In genomic region chr12:109385339-109386078, GRCh38 we compare ENCODE assay signal across 9 cellular contexts. TPM values are rescaled to one million over a fixed set of nuclear protein-coding genes. Genes with fewer than 3 reads are reported as not detected.
DNase-seq lines count a peak whose midpoint lies in the region; ATAC-seq and TF ChIP-seq lines count a peak whose summit lies in the region.
"Had no signal": no experiment of that assay in that cellular context is flagged by ENCODE, and none has a peak within 500 bp of the region (broad histone marks: within the 10 kb centered on the region; RNA-seq: fewer than 3 reads in every experiment).

No MANE protein-coding gene starts in this region.

- no peak overlapping the region for H3K4me3 Mint-ChIP-seq in nephron progenitor cell
- H3K4me3 Mint-ChIP-seq: activated B cell treated with CpG ODN at 0.5 μM for 24 hours had no signal

- H2AFZ ChIP-seq in IMR-90 (replicated peaks; ENCODE audit: low read length, poor library complexity), result no peak overlapping the region
- no peak overlapping the region for H2AFZ ChIP-seq in PC-9

- ATAC-seq in IMR-90 (ENCODE audit: low read depth), result peak; percentile 78
- ATAC-seq in GM21367 (IDR thresholded peaks at IDR 0.05; ENCODE audit: unreplicated experiment), result no peak
- no peak for ATAC-seq in HG03378 (IDR thresholded peaks at IDR 0.05; ENCODE audit: unreplicated experiment)

- peaks cover 6% of the 10 kb centered on the region for H3K27me3 ChIP-seq in IMR-90 (ENCODE audit: control insufficient read depth, insufficient read depth, low read length)
- peaks cover 9% of the 10 kb centered on the region for H3K27me3 ChIP-seq in PC-9 (ENCODE audit: insufficient read depth, low read depth)

- H3K9me1 ChIP-seq in IMR-90 (ENCODE audit: insufficient read depth, low read length), result no peaks in the 10 kb centered on the region

- DNase-seq in DMS53 (lab: John Stamatoyannopoulos, UW) (peak; percentile 83), IMR-90 (peak; percentile 53), PC-9 (peak; percentile 6 to 52), epithelial cell of prostate (ENCODE audit: low read depth, low spot score) (peak; percentile 43), nephron progenitor cell (no peak)
- no peak for DNase-seq in activated CD4-positive, CD25-positive, alpha-beta regulatory T cell treated with anti-CD3 and anti-CD28 coated beads, Interleukin-2, amount 50 U/mL, for 72 hours
- DNase-seq: activated B cell treated with CpG ODN at 0.5 μM for 24 hours had no signal

- POLR2A ChIA-PET in IMR-90 (lab: Charles Lee; ENCODE audit: unreplicated experiment), result no interaction called here
- POLR2A ChIA-PET in PC-9 (lab: Charles Lee; ENCODE audit: unreplicated experiment), result no interaction called here

- no peaks in the 10 kb centered on the region for H3K9me2 ChIP-seq in PC-9 (ENCODE audit: insufficient read depth)

- H2AK9ac ChIP-seq in IMR-90 (replicated peaks; ENCODE audit: low read depth, low read length, poor library complexity), result no peak overlapping the region

- peak; percentile 74 for TF ChIP-seq CTCF in IMR-90 (conservative IDR thresholded peaks at IDR 0.05; ENCODE audit: low read depth, low read length)
- peak; percentile 80 for TF ChIP-seq CTCF in PC-9 (conservative IDR thresholded peaks at IDR 0.05)
- peak; percentile 53 for TF ChIP-seq CTCF in nephron progenitor cell (IDR thresholded peaks at IDR 0.05)

- H2BK120ac ChIP-seq in IMR-90 (ENCODE audit: low read depth, low read length), result no peak overlapping the region

- no peaks in the 10 kb centered on the region for H3K4me1 Mint-ChIP-seq in nephron progenitor cell
- H3K4me1 Mint-ChIP-seq: activated B cell treated with CpG ODN at 0.5 μM for 24 hours had no signal

- no peaks in the 10 kb centered on the region for H3F3A ChIP-seq in PC-9 (ENCODE audit: insufficient read depth, low read depth)

- H3K9me3 Mint-ChIP-seq in nephron progenitor cell, result peaks cover 19% of the 10 kb centered on the region

- intact Hi-C loops in IMR-90 (cut with micrococcal nuclease) (loop anchor here (1.0 to 2.0 kb wide), 3 partner anchors 121 to 274 kb away; no protein-coding TSS in a partner anchor), PC-9 (cut with micrococcal nuclease; ENCODE audit: unreplicated experiment) (loop anchor here (1.0 to 5.0 kb wide), 4 partner anchors 121 to 822 kb away; partner anchors contain the start of gene UNG)

- peaks cover 3% of the 10 kb centered on the region; the same call in 1 of the 2 replicates for H3K4me1 ChIP-seq in IMR-90 (ENCODE audit: control insufficient read depth, insufficient read depth, low read length)
- H3K4me1 ChIP-seq in PC-9 (replicated peaks; ENCODE audit: insufficient read depth), result no peaks in the 10 kb centered on the region

- TF ChIP-seq RAD21 in IMR-90 (IDR thresholded peaks at IDR 0.05; ENCODE audit: low read length), result peak; percentile 90

- TF ChIP-seq POLR2A in IMR-90 (IDR thresholded peaks at IDR 0.05; ENCODE audit: low read depth, low read length), result no peak

- H3K36me3 ChIP-seq in IMR-90 (ENCODE audit: control insufficient read depth, insufficient read depth, low read length), result no peaks in the 10 kb centered on the region
- no peaks in the 10 kb centered on the region for H3K36me3 ChIP-seq in PC-9 (ENCODE audit: low read depth)

- no peak overlapping the region for H3K27ac Mint-ChIP-seq in nephron progenitor cell
- H3K27ac Mint-ChIP-seq: activated B cell treated with CpG ODN at 0.5 μM for 24 hours had no signal

- H3K4ac ChIP-seq in IMR-90 (ENCODE audit: low read depth, low read length), result no peak overlapping the region

- H3K4me2 ChIP-seq in IMR-90 (ENCODE audit: low read depth, low read length) (peak overlapping the region; percentile 48; the same call in 1 of the 2 replicates), PC-9 (peak overlapping the region; percentile 32; the same call in 1 of the 2 replicates)

- no peak overlapping the region for H2BK5ac ChIP-seq in IMR-90 (ENCODE audit: low read depth, low read length, poor library complexity, severe bottlenecking)

- no peaks in the 10 kb centered on the region for H3K36me3 Mint-ChIP-seq in nephron progenitor cell (ENCODE audit: low read depth)

- H2AK5ac ChIP-seq in IMR-90 (ENCODE audit: low read depth, low read length), result no peak overlapping the region

- CTCF ChIA-PET in IMR-90 (lab: Yijun Ruan, JAX), result interaction anchor here (0.6 to 2.0 kb wide), 10 partner anchors 8 to 670 kb away, joined by 3 to 14 read pairs (median 4); partner anchors contain the start of gene ACACB
- CTCF ChIA-PET in PC-9 (lab: Charles Lee), result interaction anchor here (0.7 to 1.3 kb wide), 7 partner anchors 8 to 435 kb away, joined by 3 to 16 read pairs (median 4); partner anchors contain the start of gene KCTD10

- H4K20me1 ChIP-seq in IMR-90 (ENCODE audit: insufficient read depth, low read length) (no peaks in the 10 kb centered on the region), PC-9 (ENCODE audit: insufficient read depth) (no peaks in the 10 kb centered on the region)

- peaks cover 26% of the 10 kb centered on the region for H3K27me3 Mint-ChIP-seq in nephron progenitor cell (ENCODE audit: low read depth, poor library complexity)

- no peak overlapping the region for H2BK20ac ChIP-seq in IMR-90 (ENCODE audit: low read depth, low read length)

- no TSS peak for BruUV-seq in IMR-90 (replicated peaks; lab: Mats Ljungman, UMichigan)
- BruUV-seq in PC-9 (replicated peaks; lab: Mats Ljungman, UMichigan), result no TSS peak

- H3K9ac ChIP-seq in IMR-90 (ENCODE audit: low read depth, low read length), result no peak overlapping the region

- no peak overlapping the region for H2BK15ac ChIP-seq in IMR-90 (ENCODE audit: low read depth, low read length)

- no peak overlapping the region for H3K14ac ChIP-seq in IMR-90 (replicated peaks; ENCODE audit: low read depth, low read length)

- H3K27ac ChIP-seq in IMR-90 (ENCODE audit: insufficient read depth, low read length) (no peak overlapping the region), PC-9 (no peak overlapping the region), epithelial cell of prostate (peak overlapping the region; percentile 6)

- no peak overlapping the region for H4K8ac ChIP-seq in IMR-90 (ENCODE audit: low read depth in 2 of 2, low read length in 2 of 2)

- H3K4me3 ChIP-seq in IMR-90 (ENCODE audit: insufficient read depth, low read depth, low read length) (no peak overlapping the region), PC-9 (no peak overlapping the region)

- 60 to 100% methylated on average over 1 of the region's 8 CpGs for WGBS in IMR-90 (ENCODE audit: extremely low coverage in 2 of 2, insufficient read length in 1 of 2), 2 experiments

- dilution Hi-C loops in IMR-90 (cut with HindIII; ENCODE audit: low sequenced_read_pairs, unreplicated experiment), result no loop called here

- no peak overlapping the region for H3K23ac ChIP-seq in IMR-90 (ENCODE audit: low read depth, low read length)

- in situ Hi-C loops in IMR-90 (cut with MboI; ENCODE audit: low sequenced_read_pairs), result loop anchor here (5.0 kb wide), 1 partner anchor 273 kb away; no protein-coding TSS in a partner anchor

- no peaks in the 10 kb centered on the region for H3K79me1 ChIP-seq in IMR-90 (ENCODE audit: low read depth in 1 of 2, low read length in 2 of 2)

- H3K79me2 ChIP-seq in PC-9 (ENCODE audit: low read depth), result no peaks in the 10 kb centered on the region

- no peak overlapping the region for H4K5ac ChIP-seq in IMR-90 (ENCODE audit: low read depth, low read length)

- no peak overlapping the region for H3K56ac ChIP-seq in IMR-90 (ENCODE audit: extremely low read depth, insufficient read depth, low read length)

- H3K9me3 ChIP-seq in IMR-90 (ENCODE audit: control insufficient read depth, insufficient read depth, low read length), result no peaks in the 10 kb centered on the region; the same call in 1 of the 2 replicates
- peaks cover 4% of the 10 kb centered on the region; the same call in 1 of the 2 replicates for H3K9me3 ChIP-seq in PC-9 (ENCODE audit: insufficient read depth, low read depth)

- no peak overlapping the region for H4K91ac ChIP-seq in IMR-90 (ENCODE audit: insufficient read depth, low read depth, low read length)

- H3K18ac ChIP-seq in IMR-90 (ENCODE audit: low read depth, low read length), result no peak overlapping the region

TF ChIP-seq in IMR-90, 13 proteins besides CTCF, POLR2A, EP300 and RAD21:
- no peak for TF ChIP-seq CEBPB (IDR thresholded peaks at IDR 0.05; ENCODE audit: low read depth, low read length)
- TF ChIP-seq SMC3 (IDR thresholded peaks at IDR 0.05; ENCODE audit: low read depth, low read length), result peak; percentile 62

RNA-seq across cellular contexts. Expression of gene MYO1H, which starts 37.8 kb away (rescaled TPM):
- total RNA-seq in IMR-90 (2012; rRNA removed) (not detected in 2 replicates), PC-9 (2021) (not detected in 2 replicates)
- polyA plus RNA-seq in IMR-90 (2012; rRNA removed), result not detected in 2 replicates
- not detected in 2 replicates for polyA plus RNA-seq in IMR-90 (2012; cell fraction: cytosol; rRNA removed)
- polyA plus RNA-seq in IMR-90 (2012; cell fraction: nucleus; rRNA removed; ENCODE audit: low replicate concordance), result 0.08 TPM in 1 of 2 replicates, not detected in the other
- total RNA-seq: activated B cell treated with CpG ODN at 0.5 μM for 24 hours had no signal

Comparison
In these comparisons a context has a peak if more than half of its experiments do, and no peak if none do; other contexts are left out.
1. DNase-seq: peak in DMS53 (single experiment), IMR-90 (single experiment), PC-9 (2 of 2) and epithelial cell of prostate (single experiment); none in nephron progenitor cell (single experiment) and activated CD4-positive, CD25-positive, alpha-beta regulatory T cell treated with anti-CD3 and anti-CD28 coated beads, Interleukin-2, amount 50 U/mL, for 72 hours (single experiment).
2. Peak in every context shown above with its lines, with median percentiles within 50 percentile points of each other: CTCF ChIP-seq.